Comparison of ENCODE assay signal across 15 cellular contexts in genomic region chr2:74719066-74719465, GRCh38.
DNase-seq lines count a peak whose midpoint lies in the region; ATAC-seq and TF ChIP-seq lines count a peak whose summit lies in the region.
"Had no signal": no experiment of that assay in that cellular context is flagged by ENCODE, and none has a peak within 500 bp of the region (broad histone marks: within the 10 kb centered on the region; RNA-seq: fewer than 3 reads in every experiment).

No MANE protein-coding gene starts in this region.

- H3K4me3 ChIP-seq in HCT116 (replicated peaks in 1 of 2; ENCODE audit: low read depth in 1 of 2, low read length in 2 of 2) (no peak overlapping the region), mucosa of descending colon (no peak overlapping the region)
- H3K4me3 ChIP-seq: A549 had no signal

- no TSS peak for BruUV-seq in HCT116 (replicated peaks; lab: Mats Ljungman, UMichigan)

- RAD21 ChIA-PET in HCT116 (lab: Charles Lee; ENCODE audit: low non-redundant PET in 1 of 2, low total read pairs in 2 of 2, uncharacterized antibody in 2 of 2, unreplicated experiment in 2 of 2) = no interaction called here

- TF ChIP-seq POLR2A in HCT116 (IDR thresholded peaks at IDR 0.05; ENCODE audit: borderline replicate concordance, extremely low read depth, insufficient read depth, insufficient read length) = no peak

- DNase-seq in HCT116 (ENCODE audit: low read depth, low spot score) = no peak
- DNase-seq in NCI-H146 (lab: John Stamatoyannopoulos, UW) = peak; percentile 8
- peak; percentile 36 for DNase-seq in SW480 (ENCODE audit: low spot score)
- no peak for DNase-seq in mucosa of descending colon
- no peak for DNase-seq in activated CD4-positive, alpha-beta T cell treated with anti-CD3 and anti-CD28 coated beads for 1 hour
- no peak for DNase-seq in superior temporal gyrus (ENCODE audit: extremely low spot score)
- DNase-seq: BE2C; CD4-positive, alpha-beta memory T cell; DMS153; DND-41; GDM1; HCEC 1CT had no signal

- TF ChIP-seq RAD21 in HCT116 (IDR thresholded peaks at IDR 0.05; ENCODE audit: low read depth) = no peak

- POLR2A ChIA-PET in HCT116 (lab: Charles Lee) = interaction anchor here (0.9 kb wide), 1 partner anchor 22 kb away, joined by 3 read pairs; no protein-coding TSS in a partner anchor

- intact Hi-C loops in HCT116 (cut with micrococcal nuclease) (no loop called here), mucosa of descending colon (cut with DNase I, micrococcal nuclease) (loop anchor here (5.0 kb wide), 1 partner anchor 158 kb away; no protein-coding TSS in a partner anchor)

- no peaks in the 10 kb centered on the region for H3K36me3 ChIP-seq in HCT116 (ENCODE audit: control insufficient read depth in 1 of 2, insufficient read depth in 2 of 2, low read length in 2 of 2)
- no peaks in the 10 kb centered on the region for H3K36me3 ChIP-seq in mucosa of descending colon (ENCODE audit: low read depth)
- H3K36me3 ChIP-seq: BE2C had no signal

- no peaks in the 10 kb centered on the region for H3K79me2 ChIP-seq in HCT116 (ENCODE audit: insufficient read depth, low read length)

- H3K9me2 ChIP-seq in HCT116 (ENCODE audit: insufficient read depth) = no peaks in the 10 kb centered on the region

- H3K4me2 ChIP-seq in HCT116 (ENCODE audit: low read length) = peak overlapping the region; percentile 6; the same call in 1 of the 2 replicates
- H3K4me2 ChIP-seq: A549 had no signal

- TF ChIP-seq CTCF in HCT116 (IDR thresholded peaks at IDR 0.05 in 2 of 3, conservative IDR thresholded peaks at IDR 0.05 in 1 of 3; ENCODE audit: borderline replicate concordance in 1 of 3, insufficient read depth in 1 of 3, low read depth in 2 of 3, low read length in 2 of 3) (no peak), mucosa of descending colon (IDR thresholded peaks at IDR 0.05) (no peak)

- no peak overlapping the region for H3K27ac ChIP-seq in HCT116 (ENCODE audit: low read depth, low read length)
- H3K27ac ChIP-seq: A549, C4-2B had no signal

- H3K27me3 ChIP-seq in HCT116 (ENCODE audit: insufficient read depth, low read length) = no peaks in the 10 kb centered on the region
- H3K27me3 ChIP-seq: BE2C had no signal

- H4K20me1 ChIP-seq in HCT116 (ENCODE audit: insufficient read depth) = no peaks in the 10 kb centered on the region

- no peak overlapping the region for H3K9ac ChIP-seq in HCT116 (ENCODE audit: low read length)

- H3K4me1 ChIP-seq in HCT116 (ENCODE audit: control insufficient read depth in 1 of 2, insufficient read depth in 2 of 2, low read length in 2 of 2) = peaks cover 0 to 18% of the 10 kb centered on the region in 2 experiments; a peak in 2 of 4 replicates
- H3K4me1 ChIP-seq in mucosa of descending colon (ENCODE audit: low read depth) = no peaks in the 10 kb centered on the region
- H3K4me1 ChIP-seq: A549, BE2C had no signal

- no peak for ATAC-seq in HCT116
- ATAC-seq in mucosa of descending colon = peak; percentile 68
- no peak for ATAC-seq in HG03159 (IDR thresholded peaks at IDR 0.05; ENCODE audit: unreplicated experiment)
- ATAC-seq: A549 had no signal

- H2AFZ ChIP-seq in HCT116 (ENCODE audit: low read depth, low read length, poor library complexity, severe bottlenecking) = no peak overlapping the region

- no peaks in the 10 kb centered on the region for H3K9me3 ChIP-seq in HCT116 (ENCODE audit: control insufficient read depth in 1 of 2, insufficient read depth in 1 of 2, low read depth in 1 of 2, low read length in 2 of 2)
- H3K9me3 ChIP-seq in mucosa of descending colon = no peaks in the 10 kb centered on the region
- H3K9me3 ChIP-seq: A549, BE2C had no signal

- CTCF ChIA-PET in HCT116 (lab: Charles Lee) = no interaction called here

TF ChIP-seq in HCT116, 20 proteins besides CTCF, POLR2A, EP300 and RAD21:
- TF ChIP-seq ATF3 (IDR thresholded peaks at IDR 0.05) = no peak
- no peak for TF ChIP-seq ZFX (IDR thresholded peaks at IDR 0.05)
- no peak for TF ChIP-seq FOSL1 (IDR thresholded peaks at IDR 0.05; ENCODE audit: low read depth)
- TF ChIP-seq CBX3 (IDR thresholded peaks at IDR 0.05; ENCODE audit: low read depth) = no peak
- no peak for TF ChIP-seq SIN3A (IDR thresholded peaks at IDR 0.05; ENCODE audit: low read depth)
- TF ChIP-seq TCF7L2 (IDR thresholded peaks at IDR 0.05; ENCODE audit: borderline replicate concordance, extremely low read depth, insufficient read depth, insufficient read length) = no peak
- no peak for TF ChIP-seq POLR2AphosphoS5 (IDR thresholded peaks at IDR 0.05; ENCODE audit: low read depth, low read length)
- TF ChIP-seq EGR1 (IDR thresholded peaks at IDR 0.05; ENCODE audit: low read depth) = no peak
- no peak for TF ChIP-seq SRF (IDR thresholded peaks at IDR 0.05; ENCODE audit: low read depth)
- TF ChIP-seq ZBTB33 (IDR thresholded peaks at IDR 0.05; ENCODE audit: extremely low read depth, insufficient replicate concordance, low read length) = no peak
- TF ChIP-seq ELF1 (IDR thresholded peaks at IDR 0.05; ENCODE audit: borderline replicate concordance, low read depth) = no peak
- TF ChIP-seq JUND (IDR thresholded peaks at IDR 0.05) = no peak
- TF ChIP-seq CEBPB (IDR thresholded peaks at IDR 0.05; ENCODE audit: low read depth) = no peak

Comparison
In these comparisons a context has a peak if more than half of its experiments do, and no peak if none do; other contexts are left out.
1. DNase-seq: peak in NCI-H146 (single experiment) and SW480 (single experiment); none in HCT116 (single experiment), mucosa of descending colon (0 of 3), activated CD4-positive, alpha-beta T cell treated with anti-CD3 and anti-CD28 coated beads for 1 hour (single experiment) and superior temporal gyrus (single experiment).